In the genomic region with DNA sequence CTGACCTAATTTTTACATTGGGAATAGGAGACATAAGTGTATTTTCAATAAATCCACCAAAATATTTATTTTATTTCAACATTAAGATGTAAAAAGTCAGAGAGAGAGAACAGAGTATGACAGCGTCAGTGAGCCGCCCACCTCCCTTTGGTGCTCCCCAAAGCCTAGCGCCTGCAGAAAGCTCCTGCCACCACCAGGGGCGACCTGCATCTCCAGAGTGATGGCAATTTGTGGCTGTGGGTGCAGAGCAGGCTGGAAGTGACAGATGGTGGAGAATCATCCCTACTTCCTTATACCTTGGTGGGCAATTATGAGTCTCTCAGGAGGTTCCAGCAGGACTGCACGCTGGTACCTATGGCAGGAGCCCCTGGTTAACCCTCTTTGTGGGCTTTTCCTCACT, we compare ENCODE assay signal across 15 cellular contexts.
A peak's percentile ranks its signal among the peaks of the same experiment; 100 is the strongest.
DNase-seq lines count a peak whose midpoint lies in the region; ATAC-seq and TF ChIP-seq lines count a peak whose summit lies in the region.
"Had no signal": no experiment of that assay in that cellular context is flagged by ENCODE, and none has a peak within 500 bp of the region (broad histone marks: within the 10 kb centered on the region; RNA-seq: fewer than 3 reads in every experiment).

No MANE protein-coding gene starts in this region.

- ATAC-seq in HG02798 (IDR thresholded peaks at IDR 0.05; ENCODE audit: poor library complexity, unreplicated experiment) = no peak
- ATAC-seq: sciatic nerve had no signal

- no peak overlapping the region for H3K4me3 ChIP-seq in PC-9
- H3K4me3 ChIP-seq: A549, testis had no signal

- H4K20me1 ChIP-seq in PC-9 (ENCODE audit: insufficient read depth) = no peaks in the 10 kb centered on the region

- H3K4me3 Mint-ChIP-seq in HFFc6 (no peak overlapping the region), nephron (no peak overlapping the region)

- no peak overlapping the region for H3K4me2 ChIP-seq in PC-9
- H3K4me2 ChIP-seq: A549 had no signal

- no TSS peak for BruUV-seq in PC-9 (replicated peaks; lab: Mats Ljungman, UMichigan)

- no peak overlapping the region for H2AFZ ChIP-seq in PC-9

- H3K36me3 ChIP-seq in PC-9 (ENCODE audit: low read depth) = no peaks in the 10 kb centered on the region

- H3K36me3 Mint-ChIP-seq in HFFc6 (ENCODE audit: low read depth) = no peaks in the 10 kb centered on the region
- no peaks in the 10 kb centered on the region for H3K36me3 Mint-ChIP-seq in nephron (ENCODE audit: low read depth)

- H3K27ac ChIP-seq in PC-9 = no peak overlapping the region
- H3K27ac ChIP-seq: A549, testis had no signal

- CTCF ChIA-PET in PC-9 (lab: Charles Lee) = no interaction called here

- peaks cover 42% of the 10 kb centered on the region for H3K27me3 ChIP-seq in PC-9 (ENCODE audit: insufficient read depth, low read depth)
- H3K27me3 ChIP-seq: testis had no signal

- H3K9me3 Mint-ChIP-seq in HFFc6 (peaks cover 62% of the 10 kb centered on the region), nephron (no peaks in the 10 kb centered on the region)

- no peaks in the 10 kb centered on the region for H3K9me2 ChIP-seq in PC-9 (ENCODE audit: insufficient read depth)

- H3F3A ChIP-seq in PC-9 (ENCODE audit: insufficient read depth, low read depth) = no peaks in the 10 kb centered on the region

- H3K9me3 ChIP-seq in PC-9 (ENCODE audit: insufficient read depth, low read depth) = no peaks in the 10 kb centered on the region
- H3K9me3 ChIP-seq: A549, testis had no signal

- TF ChIP-seq CTCF in HFFc6 (IDR thresholded peaks at IDR 0.05) (peak; percentile 10; the same call in 1 of the 2 replicates), PC-9 (conservative IDR thresholded peaks at IDR 0.05) (0 out of 2 replicates have a peak, but pooled peaks have one; percentile 29), nephron (IDR thresholded peaks at IDR 0.05; ENCODE audit: unreplicated experiment in 3 of 3) (peak in 2 of 3 experiments; percentile 11 to 15)

- no peak overlapping the region for H3K27ac Mint-ChIP-seq in HFFc6
- H3K27ac Mint-ChIP-seq in nephron = no peak overlapping the region

- intact Hi-C loops in PC-9 (cut with micrococcal nuclease; ENCODE audit: unreplicated experiment) = no loop called here

- POLR2A ChIA-PET in PC-9 (lab: Charles Lee; ENCODE audit: unreplicated experiment) = no interaction called here

- H3K4me1 Mint-ChIP-seq in HFFc6 (ENCODE audit: low read depth) = no peaks in the 10 kb centered on the region
- no peaks in the 10 kb centered on the region for H3K4me1 Mint-ChIP-seq in nephron

- DNase-seq in NCI-H748 (lab: John Stamatoyannopoulos, UW; ENCODE audit: unreplicated experiment) (peak; percentile 14), NCI-H748 treated with DMSO at 0.1 percent for 48 hours (lab: John Stamatoyannopoulos, UW) (no peak), HFFc6 (no peak), PC-9 (no peak), mesenteric fat pad (ENCODE audit: low spot score) (no peak), H4 (ENCODE audit: low spot score) (no peak)
- DNase-seq: activated gamma-delta T cell treated with Interleukin-2 at 50 U/mL for 16 hours; aorta; COR-L47; stimulated activated CD8-positive, alpha-beta memory T cell treated with anti-CD3 and anti-CD28 coated beads, Interleukin-4, amount 100 ng/mL, for 48 hours; testis had no signal

- H3K27me3 Mint-ChIP-seq in HFFc6 (ENCODE audit: insufficient read depth) = peaks cover 2% of the 10 kb centered on the region
- H3K27me3 Mint-ChIP-seq in nephron (ENCODE audit: low read depth) = peaks cover 36% of the 10 kb centered on the region

- H3K79me2 ChIP-seq in PC-9 (ENCODE audit: low read depth) = no peaks in the 10 kb centered on the region

- H3K4me1 ChIP-seq in PC-9 (replicated peaks; ENCODE audit: insufficient read depth) = no peaks in the 10 kb centered on the region
- H3K4me1 ChIP-seq: A549, testis had no signal
